In the genomic region with DNA sequence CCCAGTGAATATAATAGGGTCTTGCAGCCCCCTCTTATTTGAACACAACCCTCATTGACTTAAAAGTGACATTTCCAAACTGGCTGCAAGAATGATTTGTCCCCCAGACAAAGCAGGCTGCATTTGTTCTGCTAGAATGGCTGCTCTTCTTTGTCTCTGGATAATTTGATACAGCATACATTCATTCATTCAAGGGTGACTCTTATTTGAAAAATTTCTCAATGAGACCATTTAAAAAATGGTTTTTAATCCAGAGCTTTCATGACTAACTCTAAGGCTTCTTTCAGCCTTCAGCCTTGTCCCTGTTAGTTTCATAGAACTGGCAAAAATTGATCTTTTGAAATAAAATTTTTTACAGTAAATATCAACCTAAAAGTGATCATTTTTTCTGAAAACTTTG, we compare ENCODE assay signal across 25 cellular contexts.
DNase-seq lines count a peak whose midpoint lies in the region; ATAC-seq and TF ChIP-seq lines count a peak whose summit lies in the region.
"Had no signal": no experiment of that assay in that cellular context is flagged by ENCODE, and none has a peak within 500 bp of the region (broad histone marks: within the 10 kb centered on the region; RNA-seq: fewer than 3 reads in every experiment).

No MANE protein-coding gene starts in this region.

- H4K20me1 ChIP-seq in SK-N-SH (ENCODE audit: insufficient read depth) (no peaks in the 10 kb centered on the region), osteoblast (ENCODE audit: insufficient read depth, low read length) (no peaks in the 10 kb centered on the region)
- H4K20me1 ChIP-seq: BLaER1 had no signal

- H3K4me1 ChIP-seq in SK-N-SH (ENCODE audit: control insufficient read depth in 1 of 2, insufficient read depth in 2 of 2, low read depth in 1 of 2, low read length in 1 of 2), result peaks cover 0 to 4% of the 10 kb centered on the region in 2 experiments; a peak in 1 of 4 replicates
- peaks cover 0 to 23% (median 17%) of the 10 kb centered on the region in 4 donors for H3K4me1 ChIP-seq in esophagus muscularis mucosa
- no peaks in the 10 kb centered on the region for H3K4me1 ChIP-seq in osteoblast (ENCODE audit: insufficient read depth, low read length)
- peaks cover 0 to 5% of the 10 kb centered on the region in 2 donors for H3K4me1 ChIP-seq in left lung
- 0 out of 2 replicates have a peak, but pooled peaks cover 3% of the 10 kb centered on the region for H3K4me1 ChIP-seq in BE2C
- H3K4me1 ChIP-seq: BLaER1 had no signal

- H3K9ac ChIP-seq in SK-N-SH, result no peak overlapping the region
- H3K9ac ChIP-seq: BLaER1 had no signal

- TF ChIP-seq CTCF in SK-N-SH (IDR thresholded peaks at IDR 0.05) (no peak), esophagus muscularis mucosa (IDR thresholded peaks at IDR 0.05) (no peak), osteoblast (IDR thresholded peaks at IDR 0.05; ENCODE audit: extremely low read depth, low read depth, low read length) (no peak), left lung (IDR thresholded peaks at IDR 0.05) (no peak), BE2C (IDR thresholded peaks at IDR 0.05; ENCODE audit: low read depth, low read length) (no peak)

- H3K9me2 ChIP-seq in SK-N-SH, result no peaks in the 10 kb centered on the region

- H3K36me3 ChIP-seq in SK-N-SH (replicated peaks in 1 of 2; ENCODE audit: control insufficient read depth in 1 of 2, insufficient read depth in 2 of 2, low read length in 1 of 2) (no peaks in the 10 kb centered on the region), esophagus muscularis mucosa (no peaks in the 10 kb centered on the region), osteoblast (ENCODE audit: insufficient read depth, low read length) (no peaks in the 10 kb centered on the region), left lung (no peaks in the 10 kb centered on the region), BE2C (no peaks in the 10 kb centered on the region)
- H3K36me3 ChIP-seq: BLaER1, SJSA1 had no signal

- intact Hi-C loops in esophagus muscularis mucosa (cut with DNase I), result loop anchor here (10.0 kb wide), 1 partner anchor 131 kb away; no protein-coding TSS in a partner anchor
- intact Hi-C loops in left lung (cut with DNase I), result loop anchor here in 1 of 2 donors (10.0 kb wide), 1 partner anchor 211 kb away; no protein-coding TSS in a partner anchor
- intact Hi-C loops in left colon (cut with DNase I, micrococcal nuclease), result loop anchor here in 1 of 2 donors (5.0 kb wide), 1 partner anchor 213 kb away; no protein-coding TSS in a partner anchor

- POLR2A ChIA-PET in SK-N-SH (lab: Yijun Ruan, JAX), result no interaction called here

- H3K9me3 ChIP-seq in SK-N-SH, result no peaks in the 10 kb centered on the region
- H3K9me3 ChIP-seq in esophagus muscularis mucosa, result no peaks in the 10 kb centered on the region
- H3K9me3 ChIP-seq in osteoblast (ENCODE audit: low read depth, low read length), result no peaks in the 10 kb centered on the region
- no peaks in the 10 kb centered on the region for H3K9me3 ChIP-seq in left lung
- no peaks in the 10 kb centered on the region for H3K9me3 ChIP-seq in BE2C
- H3K9me3 ChIP-seq: BLaER1, SJSA1 had no signal

- no peaks in the 10 kb centered on the region for H3K79me2 ChIP-seq in SK-N-SH (ENCODE audit: insufficient read depth)
- H3K79me2 ChIP-seq in osteoblast (ENCODE audit: insufficient read depth, low read length), result no peaks in the 10 kb centered on the region

- DNase-seq in SK-N-SH (no peak), esophagus muscularis mucosa (ENCODE audit: extremely low spot score) (peak; percentile 7), osteoblast (ENCODE audit: insufficient read length, low spot score, missing footprints) (peak; percentile 50), left lung (no peak), left colon (no peak), BE2C (no peak), NCI-H2081 treated with DMSO at 0.1 percent for 48 hours (lab: John Stamatoyannopoulos, UW) (no peak)
- DNase-seq: 8988T; ACHN; CD4-positive, CD25-positive, alpha-beta regulatory T cell; H9; HFFc6; Karpas-422; NCI-H1092 treated with DMSO at 0.1 percent for 48 hours; NCI-H1436 treated with DMSO at 0.1 percent for 48 hours; NCI-H1930; NCI-H2171; NCI-H226; NCI-H510A; Right ventricle myocardium superior; RPMI8226 had no signal

- TF ChIP-seq RAD21 in SK-N-SH (IDR thresholded peaks at IDR 0.05; ENCODE audit: low read length), result no peak

- no peak overlapping the region for H3K4me3 ChIP-seq in SK-N-SH (ENCODE audit: low read depth in 2 of 2, low read length in 1 of 2)
- H3K4me3 ChIP-seq in esophagus muscularis mucosa, result no peak overlapping the region
- no peak overlapping the region for H3K4me3 ChIP-seq in osteoblast (ENCODE audit: insufficient read depth, low read length)
- no peak overlapping the region for H3K4me3 ChIP-seq in left lung
- H3K4me3 ChIP-seq in BE2C (ENCODE audit: low read depth, low read length), result no peak overlapping the region
- H3K4me3 ChIP-seq: BLaER1, SJSA1 had no signal

- TF ChIP-seq POLR2A in esophagus muscularis mucosa (IDR thresholded peaks at IDR 0.05; ENCODE audit: low read depth), result no peak

- H2AFZ ChIP-seq in SK-N-SH (ENCODE audit: low read depth) (peak overlapping the region; percentile 64; the same call in 1 of the 2 replicates), osteoblast (ENCODE audit: low read length) (no peak overlapping the region)

- TF ChIP-seq EP300 in SK-N-SH (IDR thresholded peaks at IDR 0.05; ENCODE audit: borderline replicate concordance in 1 of 2, low read depth in 1 of 2, low read length in 1 of 2) (no peak), esophagus muscularis mucosa (IDR thresholded peaks at IDR 0.05) (no peak)

- no peaks in the 10 kb centered on the region for H3F3A ChIP-seq in SK-N-SH (replicated peaks; ENCODE audit: insufficient read depth)

- CTCF ChIA-PET in SK-N-SH (lab: Yijun Ruan, JAX), result interaction anchor here (0.7 to 2.8 kb wide), 5 partner anchors 13 to 267 kb away, joined by 3 to 7 read pairs (median 3); no protein-coding TSS in a partner anchor

- H3K27me3 ChIP-seq in SK-N-SH (ENCODE audit: insufficient read depth) (no peaks in the 10 kb centered on the region), esophagus muscularis mucosa (no peaks in the 10 kb centered on the region), osteoblast (ENCODE audit: insufficient read depth, low read length) (no peaks in the 10 kb centered on the region), left lung (no peaks in the 10 kb centered on the region), BE2C (no peaks in the 10 kb centered on the region)
- H3K27me3 ChIP-seq: BLaER1, SJSA1 had no signal

- ATAC-seq in SK-N-SH treated with all-trans-retinoic acid at 6 μM for 48 hours (no peak; the same call in 2 of the 3 replicates), left lung (no peak), left colon (no peak)
- ATAC-seq: HepG2 had no signal

- no peak overlapping the region for H3K27ac ChIP-seq in SK-N-SH (ENCODE audit: low read depth in 2 of 2, low read length in 1 of 2)
- no peak overlapping the region for H3K27ac ChIP-seq in esophagus muscularis mucosa (replicated peaks in 1 of 4)
- H3K27ac ChIP-seq in osteoblast (ENCODE audit: low read depth, low read length), result no peak overlapping the region
- no peak overlapping the region for H3K27ac ChIP-seq in left lung
- H3K27ac ChIP-seq: BLaER1, SJSA1 had no signal

- no peak overlapping the region for H3K4me2 ChIP-seq in SK-N-SH
- no peak overlapping the region for H3K4me2 ChIP-seq in osteoblast (ENCODE audit: insufficient read depth, low read length)
- H3K4me2 ChIP-seq: BLaER1 had no signal

TF ChIP-seq in SK-N-SH, 30 proteins besides CTCF, POLR2A, EP300 and RAD21 (continues in another document):
- no peak for TF ChIP-seq MEF2A (IDR thresholded peaks at IDR 0.05; ENCODE audit: borderline replicate concordance, low read depth)
- TF ChIP-seq, protein P1, sequence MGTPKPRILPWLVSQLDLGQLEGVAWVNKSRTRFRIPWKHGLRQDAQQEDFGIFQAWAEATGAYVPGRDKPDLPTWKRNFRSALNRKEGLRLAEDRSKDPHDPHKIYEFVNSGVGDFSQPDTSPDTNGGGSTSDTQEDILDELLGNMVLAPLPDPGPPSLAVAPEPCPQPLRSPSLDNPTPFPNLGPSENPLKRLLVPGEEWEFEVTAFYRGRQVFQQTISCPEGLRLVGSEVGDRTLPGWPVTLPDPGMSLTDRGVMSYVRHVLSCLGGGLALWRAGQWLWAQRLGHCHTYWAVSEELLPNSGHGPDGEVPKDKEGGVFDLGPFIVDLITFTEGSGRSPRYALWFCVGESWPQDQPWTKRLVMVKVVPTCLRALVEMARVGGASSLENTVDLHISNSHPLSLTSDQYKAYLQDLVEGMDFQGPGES (IDR thresholded peaks at IDR 0.05; ENCODE audit: low read depth, low read length), result no peak
- TF ChIP-seq RFX5 (IDR thresholded peaks at IDR 0.05; ENCODE audit: low read length), result no peak
- TF ChIP-seq ELF1 (IDR thresholded peaks at IDR 0.05), result no peak
- no peak for TF ChIP-seq YY1 (IDR thresholded peaks at IDR 0.05; ENCODE audit: low read depth)
- no peak for TF ChIP-seq TAF1 (IDR thresholded peaks at IDR 0.05; ENCODE audit: borderline replicate concordance, low read depth, low read length)
- TF ChIP-seq, protein P2, sequence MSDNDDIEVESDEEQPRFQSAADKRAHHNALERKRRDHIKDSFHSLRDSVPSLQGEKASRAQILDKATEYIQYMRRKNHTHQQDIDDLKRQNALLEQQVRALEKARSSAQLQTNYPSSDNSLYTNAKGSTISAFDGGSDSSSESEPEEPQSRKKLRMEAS (IDR thresholded peaks at IDR 0.05; ENCODE audit: low read depth), result no peak

TF ChIP-seq in SK-N-SH treated with all-trans-retinoic acid at 6 μM for 48 hours, 23 proteins besides CTCF, POLR2A, EP300 and RAD21 (continues in another document):
- TF ChIP-seq ISL1 (CRISPR knock-in tag; IDR thresholded peaks at IDR 0.05) (no peak), TOX (CRISPR knock-in tag; IDR thresholded peaks at IDR 0.05; ENCODE audit: borderline replicate concordance) (no peak), ARNTL (CRISPR knock-in tag; IDR thresholded peaks at IDR 0.05; ENCODE audit: borderline replicate concordance, low read depth) (no peak)
- TF ChIP-seq, protein P3, sequence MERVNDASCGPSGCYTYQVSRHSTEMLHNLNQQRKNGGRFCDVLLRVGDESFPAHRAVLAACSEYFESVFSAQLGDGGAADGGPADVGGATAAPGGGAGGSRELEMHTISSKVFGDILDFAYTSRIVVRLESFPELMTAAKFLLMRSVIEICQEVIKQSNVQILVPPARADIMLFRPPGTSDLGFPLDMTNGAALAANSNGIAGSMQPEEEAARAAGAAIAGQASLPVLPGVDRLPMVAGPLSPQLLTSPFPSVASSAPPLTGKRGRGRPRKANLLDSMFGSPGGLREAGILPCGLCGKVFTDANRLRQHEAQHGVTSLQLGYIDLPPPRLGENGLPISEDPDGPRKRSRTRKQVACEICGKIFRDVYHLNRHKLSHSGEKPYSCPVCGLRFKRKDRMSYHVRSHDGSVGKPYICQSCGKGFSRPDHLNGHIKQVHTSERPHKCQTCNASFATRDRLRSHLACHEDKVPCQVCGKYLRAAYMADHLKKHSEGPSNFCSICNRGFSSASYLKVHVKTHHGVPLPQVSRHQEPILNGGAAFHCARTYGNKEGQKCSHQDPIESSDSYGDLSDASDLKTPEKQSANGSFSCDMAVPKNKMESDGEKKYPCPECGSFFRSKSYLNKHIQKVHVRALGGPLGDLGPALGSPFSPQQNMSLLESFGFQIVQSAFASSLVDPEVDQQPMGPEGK (CRISPR knock-in tag; IDR thresholded peaks at IDR 0.05; ENCODE audit: borderline replicate concordance), result no peak

Comparison
In these comparisons a context has a peak if more than half of its experiments do, and no peak if none do; other contexts are left out.
1. DNase-seq: peak in esophagus muscularis mucosa (single experiment) and osteoblast (single experiment); none in SK-N-SH (single experiment), left lung (0 of 2), left colon (0 of 2), BE2C (single experiment) and NCI-H2081 treated with DMSO at 0.1 percent for 48 hours (single experiment).